Comparison of ENCODE assay signal across 1 cellular context in genomic region chr16:47460755-47461597, GRCh38.
TF ChIP-seq lines count a peak whose summit lies in the region.

TSS of gene ITFG1 (minus strand) at chr16:47461063. CDS start at chr16:47461045, 18 bp downstream.
TSS of gene PHKB (plus strand) at chr16:47461331. CDS start at chr16:47461351, 20 bp downstream.

TF ChIP-seq in GM12878, 131 proteins besides CTCF, POLR2A, EP300 and RAD21 (continued from another document and continues in another):
- TF ChIP-seq TCF12 (IDR thresholded peaks at IDR 0.05; ENCODE audit: low read depth, low read length) (0 out of 2 replicates have a peak, but pooled peaks have one; percentile 6), CREM (IDR thresholded peaks at IDR 0.05; ENCODE audit: low read depth) (peak; percentile 46), PAX8 (IDR thresholded peaks at IDR 0.05) (no peak), MYB (IDR thresholded peaks at IDR 0.05; ENCODE audit: borderline replicate concordance, low read depth, low read length) (no peak), SMAD1 (IDR thresholded peaks at IDR 0.05; ENCODE audit: low read depth, partially characterized antibody) (no peak), HCFC1 (IDR thresholded peaks at IDR 0.05; ENCODE audit: low read length) (peak; percentile 48), IKZF1 (conservative IDR thresholded peaks at IDR 0.05) (peak; percentile 69), LARP7 (IDR thresholded peaks at IDR 0.05) (peak; percentile 65; the same call in 1 of the 2 replicates), ZNF217 (IDR thresholded peaks at IDR 0.05) (no peak), TCF3 (IDR thresholded peaks at IDR 0.05; ENCODE audit: borderline replicate concordance, insufficient read depth, low read depth, low read length) (no peak), NBN (IDR thresholded peaks at IDR 0.05) (no peak), RUNX3 (IDR thresholded peaks at IDR 0.05; ENCODE audit: low read length) (no peak; the same call in 1 of the 2 replicates), HDGF (IDR thresholded peaks at IDR 0.05) (no peak), ZNF384 (IDR thresholded peaks at IDR 0.05; ENCODE audit: borderline replicate concordance, low read depth, low read length) (no peak), ATF7 (IDR thresholded peaks at IDR 0.05; ENCODE audit: low read depth) (no peak), E2F4 (IDR thresholded peaks at IDR 0.05; ENCODE audit: low read depth, low read length) (no peak), IRF5 (IDR thresholded peaks at IDR 0.05; ENCODE audit: borderline replicate concordance) (no peak), ZNF24 (IDR thresholded peaks at IDR 0.05) (no peak), ZSCAN29 (IDR thresholded peaks at IDR 0.05) (no peak), E4F1 (IDR thresholded peaks at IDR 0.05; ENCODE audit: borderline replicate concordance, partially characterized antibody) (peak; percentile 100), MTA2 (IDR thresholded peaks at IDR 0.05; ENCODE audit: low read depth) (no peak), RELA (IDR thresholded peaks at IDR 0.05; ENCODE audit: borderline replicate concordance, partially characterized antibody) (no peak), EGR1 (IDR thresholded peaks at IDR 0.05; ENCODE audit: borderline replicate concordance in 1 of 2, low read depth in 2 of 2, low read length in 2 of 2) (peak; percentile 3 to 96), NFIC (IDR thresholded peaks at IDR 0.05; ENCODE audit: low read depth, low read length) (no peak), ZBED1 (IDR thresholded peaks at IDR 0.05; ENCODE audit: borderline replicate concordance) (peak; percentile 49; the same call in 1 of the 2 replicates), IKZF2 (IDR thresholded peaks at IDR 0.05) (no peak), ELK1 (IDR thresholded peaks at IDR 0.05; ENCODE audit: low read depth, low read length) (peak; percentile 69; the same call in 1 of the 2 replicates), FOS (IDR thresholded peaks at IDR 0.05; ENCODE audit: borderline replicate concordance, extremely low read depth, insufficient read length) (no peak), ZNF622 (IDR thresholded peaks at IDR 0.05) (no peak), MLLT1 (IDR thresholded peaks at IDR 0.05) (no peak), TCF7 (IDR thresholded peaks at IDR 0.05; ENCODE audit: borderline replicate concordance) (no peak), CHD1 (IDR thresholded peaks at IDR 0.05; ENCODE audit: low read depth, low read length) (no peak), BACH1 (IDR thresholded peaks at IDR 0.05; ENCODE audit: borderline replicate concordance) (peak; percentile 16; the same call in 1 of the 2 replicates), CBX5 (IDR thresholded peaks at IDR 0.05; ENCODE audit: low read depth) (0 out of 2 replicates have a peak, but pooled peaks have one; percentile 41), RBBP5 (conservative IDR thresholded peaks at IDR 0.05) (no peak), FOXK2 (IDR thresholded peaks at IDR 0.05) (no peak), NR2C2 (IDR thresholded peaks at IDR 0.05; ENCODE audit: borderline replicate concordance, control insufficient read depth, insufficient read length, low read depth) (no peak), WRNIP1 (IDR thresholded peaks at IDR 0.05; ENCODE audit: borderline replicate concordance, low read depth, low read length) (no peak), SREBF2 (IDR thresholded peaks at IDR 0.05; ENCODE audit: low read length) (no peak), KLF5 (IDR thresholded peaks at IDR 0.05; ENCODE audit: partially characterized antibody) (peak; percentile 45), MXI1 (IDR thresholded peaks at IDR 0.05; ENCODE audit: low read depth, low read length) (peak; percentile 56), TAF1 (IDR thresholded peaks at IDR 0.05; ENCODE audit: borderline replicate concordance, low read depth, low read length) (peak; percentile 93), MYC (IDR thresholded peaks at IDR 0.05; ENCODE audit: insufficient read depth, insufficient read length, insufficient replicate concordance, low read length, severe bottlenecking) (no peak), HDAC2 (IDR thresholded peaks at IDR 0.05) (no peak), TARDBP (IDR thresholded peaks at IDR 0.05; ENCODE audit: borderline replicate concordance) (no peak), MAX (IDR thresholded peaks at IDR 0.05; ENCODE audit: low read depth, low read length) (no peak), POLR2AphosphoS5 (IDR thresholded peaks at IDR 0.05; ENCODE audit: low read length) (peak; percentile 88), KAT2A (conservative IDR thresholded peaks at IDR 0.05; ENCODE audit: control insufficient read depth, low read depth, low read length) (no peak), CHD2 (IDR thresholded peaks at IDR 0.05; ENCODE audit: borderline replicate concordance, low read depth, low read length) (no peak; the same call in 1 of the 2 replicates), ZBTB33 (IDR thresholded peaks at IDR 0.05) (no peak), MTA3 (IDR thresholded peaks at IDR 0.05; ENCODE audit: borderline replicate concordance, low read length) (no peak), TBL1XR1 (IDR thresholded peaks at IDR 0.05; ENCODE audit: low read depth, low read length) (no peak), SMAD5 (IDR thresholded peaks at IDR 0.05; ENCODE audit: low read depth) (no peak), PRDM15 (CRISPR knock-in tag; IDR thresholded peaks at IDR 0.05) (no peak), EZH2 (IDR thresholded peaks at IDR 0.05; ENCODE audit: borderline replicate concordance, control insufficient read depth, low read depth, low read length) (no peak), YY1 (IDR thresholded peaks at IDR 0.05; ENCODE audit: low read depth, low read length) (peak; percentile 94), ATF3 (IDR thresholded peaks at IDR 0.05; ENCODE audit: borderline replicate concordance, extremely low read depth, low read depth, low read length) (peak; percentile 91), SREBF1 (IDR thresholded peaks at IDR 0.05; ENCODE audit: low read length) (no peak), MEF2B (IDR thresholded peaks at IDR 0.05; ENCODE audit: partially characterized antibody, poor library complexity, severe bottlenecking) (no peak), GABPA (IDR thresholded peaks at IDR 0.05; ENCODE audit: low read depth) (peak; percentile 65; the same call in 1 of the 2 replicates), RB1 (IDR thresholded peaks at IDR 0.05; ENCODE audit: borderline replicate concordance) (peak; percentile 37; the same call in 1 of the 2 replicates), JUNB (IDR thresholded peaks at IDR 0.05) (no peak), YBX1 (IDR thresholded peaks at IDR 0.05) (no peak)
